Comparison of ENCODE assay signal across 14 cellular contexts in genomic region chr17:79340286-79340685, GRCh38.
DNase-seq lines count a peak whose midpoint lies in the region; ATAC-seq and TF ChIP-seq lines count a peak whose summit lies in the region.
"Had no signal": no experiment of that assay in that cellular context is flagged by ENCODE, and none has a peak within 500 bp of the region (broad histone marks: within the 10 kb centered on the region; RNA-seq: fewer than 3 reads in every experiment).

No MANE protein-coding gene starts in this region.

- TF ChIP-seq CTCF in GM10248 (IDR thresholded peaks at IDR 0.05; ENCODE audit: control extremely low read depth, extremely low read depth, low read depth, missing control alignments) (no peak), SU-DHL-6 (IDR thresholded peaks at IDR 0.05; ENCODE audit: insufficient read depth, low read length, poor library complexity, severe bottlenecking) (no peak), BE2C (IDR thresholded peaks at IDR 0.05; ENCODE audit: low read depth, low read length) (no peak)

- no peaks in the 10 kb centered on the region for H3K27me3 ChIP-seq in SU-DHL-6 (ENCODE audit: low read length)
- peaks cover 71% of the 10 kb centered on the region for H3K27me3 ChIP-seq in BE2C
- H3K27me3 ChIP-seq: ovary, vagina had no signal

- H3K36me3 ChIP-seq in SU-DHL-6 (ENCODE audit: low read length) (no peaks in the 10 kb centered on the region), BE2C (no peaks in the 10 kb centered on the region)
- H3K36me3 ChIP-seq: ovary, vagina had no signal

- H3K27ac Mint-ChIP-seq in activated CD8-positive, alpha-beta memory T cell treated with anti-CD3 and anti-CD28 coated beads, Interleukin-2, amount 10 ng/mL, durations not matched to agents 7 days and 5 days, result no peak overlapping the region

- H3K4me3 Mint-ChIP-seq in activated CD8-positive, alpha-beta memory T cell treated with anti-CD3 and anti-CD28 coated beads, Interleukin-2, amount 10 ng/mL, durations not matched to agents 7 days and 5 days, result no peak overlapping the region

- peak; percentile 59 for DNase-seq in GM10248 (ENCODE audit: extremely low spot score)
- no peak for DNase-seq in NCI-H2227 treated with DMSO at 0.1 percent for 48 hours (lab: John Stamatoyannopoulos, UW)
- no peak for DNase-seq in SHP77 (lab: John Stamatoyannopoulos, UW)
- DNase-seq in activated CD8-positive, alpha-beta memory T cell treated with anti-CD3 and anti-CD28 coated beads, Interleukin-2, amount 10 ng/mL, durations not matched to agents 7 days and 5 days, result no peak
- no peak for DNase-seq in BE2C
- DNase-seq: mammary epithelial cell, NCI-H526 treated with DMSO at 0.1 percent for 48 hours, ovary had no signal

- no peaks in the 10 kb centered on the region for H4K20me1 ChIP-seq in SU-DHL-6 (ENCODE audit: low read depth, low read length)

- ATAC-seq in GM19035 (IDR thresholded peaks at IDR 0.05; ENCODE audit: unreplicated experiment) (peak; percentile 54), HG02938 (IDR thresholded peaks at IDR 0.05; ENCODE audit: unreplicated experiment) (peak; percentile 23)
- no peak for ATAC-seq in activated CD8-positive, alpha-beta memory T cell treated with anti-CD3 and anti-CD28 coated beads, Interleukin-2, amount 10 ng/mL, durations not matched to agents 7 days and 5 days
- ATAC-seq: HepG2 had no signal

- H3K9me2 ChIP-seq in SU-DHL-6 (replicated peaks; ENCODE audit: insufficient read depth, low read length), result no peaks in the 10 kb centered on the region

- H3K79me2 ChIP-seq in SU-DHL-6 (ENCODE audit: insufficient read depth, low read length), result no peaks in the 10 kb centered on the region

- H3K4me2 ChIP-seq in SU-DHL-6 (ENCODE audit: low read depth, low read length, poor library complexity, severe bottlenecking), result peak overlapping the region; percentile 44

- peak overlapping the region; percentile 67 for H3K27ac ChIP-seq in SU-DHL-6 (ENCODE audit: low read depth, low read length)
- H3K27ac ChIP-seq: ovary, SK-N-MC, vagina had no signal

- H3K4me1 ChIP-seq in BE2C, result no peaks in the 10 kb centered on the region

- H3F3A ChIP-seq in SU-DHL-6 (ENCODE audit: insufficient read depth), result no peaks in the 10 kb centered on the region

- no peak overlapping the region for H3K9ac ChIP-seq in SU-DHL-6 (ENCODE audit: low read length)

- no peaks in the 10 kb centered on the region for H3K9me3 Mint-ChIP-seq in activated CD8-positive, alpha-beta memory T cell treated with anti-CD3 and anti-CD28 coated beads, Interleukin-2, amount 10 ng/mL, durations not matched to agents 7 days and 5 days (ENCODE audit: low read depth)

- H2AFZ ChIP-seq in SU-DHL-6 (ENCODE audit: low read depth, low read length, severe bottlenecking), result no peak overlapping the region

- peaks cover 20% of the 10 kb centered on the region for H3K27me3 Mint-ChIP-seq in activated CD8-positive, alpha-beta memory T cell treated with anti-CD3 and anti-CD28 coated beads, Interleukin-2, amount 10 ng/mL, durations not matched to agents 7 days and 5 days

- no peak overlapping the region for H3K4me3 ChIP-seq in SU-DHL-6 (ENCODE audit: insufficient read depth, low read length, poor library complexity, severe bottlenecking)
- H3K4me3 ChIP-seq in BE2C (ENCODE audit: low read depth, low read length), result no peak overlapping the region
- H3K4me3 ChIP-seq: ovary, SK-N-MC, vagina had no signal

- no peaks in the 10 kb centered on the region for H3K4me1 Mint-ChIP-seq in activated CD8-positive, alpha-beta memory T cell treated with anti-CD3 and anti-CD28 coated beads, Interleukin-2, amount 10 ng/mL, durations not matched to agents 7 days and 5 days

- H3K36me3 Mint-ChIP-seq in activated CD8-positive, alpha-beta memory T cell treated with anti-CD3 and anti-CD28 coated beads, Interleukin-2, amount 10 ng/mL, durations not matched to agents 7 days and 5 days, result no peaks in the 10 kb centered on the region

- CTCF ChIA-PET in GM10248 (lab: Yijun Ruan, JAX), result interaction anchor here (2.2 kb wide), 1 partner anchor 18 kb away, joined by 5 read pairs; no protein-coding TSS in a partner anchor
- CTCF ChIA-PET in activated CD8-positive, alpha-beta memory T cell treated with anti-CD3 and anti-CD28 coated beads, Interleukin-2, amount 10 ng/mL, durations not matched to agents 7 days and 5 days (lab: Charles Lee), result no interaction called here

- POLR2A ChIA-PET in GM10248 (lab: Yijun Ruan, JAX), result no interaction called here

- H3K9me3 ChIP-seq in SU-DHL-6 (ENCODE audit: insufficient read depth, low read length) (no peaks in the 10 kb centered on the region), BE2C (no peaks in the 10 kb centered on the region)
- H3K9me3 ChIP-seq: ovary, vagina had no signal
